8 cellular contexts compared by ENCODE assay signal in the genomic region with DNA sequence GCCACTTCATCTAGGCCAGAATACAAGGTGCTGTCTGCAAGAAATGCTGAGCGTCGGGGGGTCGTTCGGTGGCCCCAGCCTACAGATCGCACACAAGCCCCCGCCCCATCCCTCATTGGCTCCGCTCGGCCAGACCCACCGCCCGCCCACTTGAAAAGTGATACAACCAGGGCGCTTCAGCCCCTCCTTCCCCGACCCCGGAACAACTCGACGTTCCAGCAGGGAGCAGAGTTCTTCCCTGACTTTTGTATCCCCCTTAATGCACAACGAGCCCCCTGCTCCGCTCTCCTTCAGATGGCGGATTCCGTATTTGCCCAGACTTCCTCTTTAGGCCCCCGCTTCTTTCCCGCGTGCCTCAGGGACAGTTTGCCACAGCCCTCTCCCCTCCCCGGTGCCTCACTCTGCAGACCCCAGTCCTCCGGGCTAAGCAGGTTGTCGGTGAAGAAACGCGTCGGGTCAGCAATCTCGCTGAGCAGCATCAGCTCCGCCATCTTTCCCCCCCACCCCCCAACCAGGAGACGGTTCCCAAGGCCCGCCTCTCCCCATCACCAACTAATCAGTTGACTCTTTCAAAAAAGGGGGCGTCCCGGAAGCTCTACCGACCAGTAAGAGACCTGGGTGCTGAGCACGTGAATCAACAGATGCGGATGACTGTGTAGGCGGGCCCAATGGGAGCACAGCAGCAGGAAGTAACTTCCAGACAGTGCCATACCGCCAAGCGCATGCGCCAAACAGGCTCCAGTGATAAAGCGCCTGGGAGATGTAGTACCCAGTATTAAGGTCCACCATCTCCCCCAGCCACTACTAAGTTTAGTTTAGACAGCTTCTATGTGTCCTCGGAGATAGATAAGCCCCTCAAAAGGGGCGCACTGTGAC. TPM values are rescaled to one million over a fixed set of nuclear protein-coding genes. Genes with fewer than 3 reads are reported as not detected.
DNase-seq lines count a peak whose midpoint lies in the region; TF ChIP-seq lines count a peak whose summit lies in the region.

A gene (minus strand): TSS at position 530 of the 876 bp plus-strand sequence. CDS start 39 bp downstream, at position 491.

- H3K4me3 Mint-ChIP-seq in H9 (peak within 1 kb of the TSS; percentile 99), nephron (peak within 1 kb of the TSS; percentile 97 to 100 (median 99))
- H3K4me3 Mint-ChIP-seq in stimulated activated naive CD8-positive, alpha-beta T cell treated with anti-CD3 and anti-CD28 coated beads, Interleukin-15, Interleukin-2, amounts not matched to agents 100 ng/mL and 50 ng/mL, for 24 hours, result peak within 1 kb of the TSS; percentile 99

- no peaks in the 10 kb centered on the region; the same call in 1 of the 2 replicates for H3K36me3 ChIP-seq in MG63

- H3K79me1 ChIP-seq in H9 (ENCODE audit: insufficient read depth, low read depth, low read length, poor library complexity, severe bottlenecking), result no peaks in the 10 kb centered on the region

- H3K4me3 ChIP-seq in MG63 (peak within 1 kb of the TSS; percentile 85), fibroblast of the aortic adventitia (ENCODE audit: low read depth, low read length) (peak within 1 kb of the TSS; percentile 99)

- H3K14ac ChIP-seq in H9 (ENCODE audit: insufficient read depth, low read length), result peak within 1 kb of the TSS; percentile 86

- no peaks in the 10 kb centered on the region for H4K20me1 ChIP-seq in H9 (ENCODE audit: control insufficient read depth, insufficient read depth, insufficient read length)

- H3K9me3 ChIP-seq in H9 (ENCODE audit: control insufficient read depth, low read depth, low read length) (no peaks in the 10 kb centered on the region), MG63 (no peaks in the 10 kb centered on the region)

- peak within 1 kb of the TSS; percentile 93 for H3K4me2 ChIP-seq in H9 (ENCODE audit: insufficient read depth, insufficient read length, low read length)

- DNase-seq in ELR (ENCODE audit: low read depth) (peak; percentile 100), H9 (peak; percentile 99), MG63 (peak; percentile 98), SHP77 treated with DMSO at 0.1 percent for 48 hours (lab: John Stamatoyannopoulos, UW) (peak; percentile 99), fibroblast of the aortic adventitia (ENCODE audit: low read depth) (peak; percentile 100)
- DNase-seq in activated effector memory CD4-positive, alpha-beta T cell treated with anti-CD3 and anti-CD28 coated beads, Interleukin-2, amount 50 U/mL, for 16 hours, result peak; percentile 99

- H3T11ph ChIP-seq in H9 (ENCODE audit: low read length), result no peak within 1 kb of the TSS

- peak within 1 kb of the TSS; percentile 33 for H4K8ac ChIP-seq in H9 (replicated peaks; ENCODE audit: insufficient read length, low read depth, low read length)

- H4K91ac ChIP-seq in H9 (ENCODE audit: insufficient read length, low read depth, low read length), result no peak within 1 kb of the TSS

- no peak within 1 kb of the TSS for H3K56ac ChIP-seq in H9 (ENCODE audit: insufficient read length, low read depth, low read length)

- H3K4me1 Mint-ChIP-seq in H9 (peaks cover 22 to 35% of the 10 kb centered on the region in 2 experiments), nephron (peaks cover 40% of the 10 kb centered on the region)
- H3K4me1 Mint-ChIP-seq in stimulated activated naive CD8-positive, alpha-beta T cell treated with anti-CD3 and anti-CD28 coated beads, Interleukin-15, Interleukin-2, amounts not matched to agents 100 ng/mL and 50 ng/mL, for 24 hours (ENCODE audit: low read depth), result peaks cover 52% of the 10 kb centered on the region

- H3K18ac ChIP-seq in H9 (ENCODE audit: insufficient read length, low read depth, low read length), result peak within 1 kb of the TSS; percentile 86

- peak within 1 kb of the TSS; percentile 90 for H3K9ac ChIP-seq in H9 (ENCODE audit: extremely low read depth, insufficient read length, low read length)

- H2AK5ac ChIP-seq in H9 (ENCODE audit: insufficient read length, low read length), result no peak within 1 kb of the TSS

- H2BK15ac ChIP-seq in H9 (ENCODE audit: low read depth, low read length), result no peak within 1 kb of the TSS

- H3K79me2 ChIP-seq in H9 (ENCODE audit: insufficient read depth, low read length), result no peaks in the 10 kb centered on the region

- no peak for TF ChIP-seq CTCF in H9 (conservative IDR thresholded peaks at IDR 0.05)
- no peak for TF ChIP-seq CTCF in fibroblast of the aortic adventitia (IDR thresholded peaks at IDR 0.05; ENCODE audit: insufficient read depth, low read length)
- no peak for TF ChIP-seq CTCF in nephron (IDR thresholded peaks at IDR 0.05; ENCODE audit: unreplicated experiment in 3 of 3)

- no peak within 1 kb of the TSS for H2BK20ac ChIP-seq in H9 (ENCODE audit: low read depth, low read length, poor library complexity, severe bottlenecking)

- H3K36me3 Mint-ChIP-seq in H9 (ENCODE audit: insufficient read depth in 1 of 3, low read depth in 3 of 3) (peaks cover 11 to 30% (median 25%) of the 10 kb centered on the region in 3 experiments; a peak in 6 of 7 replicates), nephron (ENCODE audit: low read depth) (peaks cover 19% of the 10 kb centered on the region)
- peaks cover 21% of the 10 kb centered on the region for H3K36me3 Mint-ChIP-seq in stimulated activated naive CD8-positive, alpha-beta T cell treated with anti-CD3 and anti-CD28 coated beads, Interleukin-15, Interleukin-2, amounts not matched to agents 100 ng/mL and 50 ng/mL, for 24 hours (ENCODE audit: low read depth)

- H2BK120ac ChIP-seq in H9 (ENCODE audit: low read depth, low read length, poor library complexity, severe bottlenecking), result no peak within 1 kb of the TSS

- H3K27me3 ChIP-seq in H9 (ENCODE audit: insufficient read depth, low read length) (no peaks in the 10 kb centered on the region), MG63 (no peaks in the 10 kb centered on the region)

- H3K23ac ChIP-seq in H9 (ENCODE audit: insufficient read length, low read depth, low read length), result no peak within 1 kb of the TSS

- no peak within 1 kb of the TSS for H4K5ac ChIP-seq in H9 (ENCODE audit: insufficient read length, low read depth, low read length)

- no peak within 1 kb of the TSS for H2BK12ac ChIP-seq in H9 (ENCODE audit: insufficient read length, low read depth, low read length)

- no peaks in the 10 kb centered on the region for H3K9me3 Mint-ChIP-seq in H9
- H3K9me3 Mint-ChIP-seq in nephron, result no peaks in the 10 kb centered on the region
- no peaks in the 10 kb centered on the region for H3K9me3 Mint-ChIP-seq in stimulated activated naive CD8-positive, alpha-beta T cell treated with anti-CD3 and anti-CD28 coated beads, Interleukin-15, Interleukin-2, amounts not matched to agents 100 ng/mL and 50 ng/mL, for 24 hours

- no CpG with 5 or more reads among the region's 44 CpGs for WGBS in H9 (ENCODE audit: extremely low coverage, insufficient read length, low lambda C conversion rate)

- H3K27ac Mint-ChIP-seq in H9 (peak within 1 kb of the TSS; percentile 99 to 100 (median 100)), nephron (peak within 1 kb of the TSS; percentile 95 to 100 (median 99))
- H3K27ac Mint-ChIP-seq in stimulated activated naive CD8-positive, alpha-beta T cell treated with anti-CD3 and anti-CD28 coated beads, Interleukin-15, Interleukin-2, amounts not matched to agents 100 ng/mL and 50 ng/mL, for 24 hours, result peak within 1 kb of the TSS; percentile 98

- H2AFZ ChIP-seq in H9 (ENCODE audit: low read length), result no peak within 1 kb of the TSS

- H2BK5ac ChIP-seq in H9 (ENCODE audit: insufficient read length, low read length), result no peak within 1 kb of the TSS

- H3K4ac ChIP-seq in H9 (ENCODE audit: low read depth, low read length), result no peak within 1 kb of the TSS

- H3K27me3 Mint-ChIP-seq in H9 (ENCODE audit: low read depth) (no peaks in the 10 kb centered on the region; the same call in 1 of the 2 replicates), nephron (ENCODE audit: low read depth) (no peaks in the 10 kb centered on the region)
- no peaks in the 10 kb centered on the region for H3K27me3 Mint-ChIP-seq in stimulated activated naive CD8-positive, alpha-beta T cell treated with anti-CD3 and anti-CD28 coated beads, Interleukin-15, Interleukin-2, amounts not matched to agents 100 ng/mL and 50 ng/mL, for 24 hours

- H3K4me1 ChIP-seq in H9 (ENCODE audit: insufficient read depth, low read length), result no peaks in the 10 kb centered on the region

- H3K23me2 ChIP-seq in H9 (ENCODE audit: insufficient read length, low read depth, low read length, poor library complexity, severe bottlenecking), result peaks cover 3% of the 10 kb centered on the region

- peak within 1 kb of the TSS; percentile 48 for H3K27ac ChIP-seq in H9 (ENCODE audit: insufficient read length, low read depth, low read length)

RNA-seq across cellular contexts. Expression of the gene that starts here (rescaled TPM):
- total RNA-seq in H9 (2021) (44.0 and 45.3 TPM in 2 replicates), fibroblast of the aortic adventitia (ENCODE audit: low replicate concordance) (23.8 and 40.6 TPM in 2 replicates)
- total RNA-seq in MG63 (2014; rRNA removed; shearing (Covaris generic); ENCODE audit: low replicate concordance), result 2.9 and 7.5 TPM in 2 replicates

Comparison
In these comparisons a context has a peak if more than half of its experiments do, and no peak if none do; other contexts are left out.
1. Peak in every context shown above with its lines: DNase-seq, H3K4me3 ChIP-seq and H3K27ac ChIP-seq.